In the genomic region with DNA sequence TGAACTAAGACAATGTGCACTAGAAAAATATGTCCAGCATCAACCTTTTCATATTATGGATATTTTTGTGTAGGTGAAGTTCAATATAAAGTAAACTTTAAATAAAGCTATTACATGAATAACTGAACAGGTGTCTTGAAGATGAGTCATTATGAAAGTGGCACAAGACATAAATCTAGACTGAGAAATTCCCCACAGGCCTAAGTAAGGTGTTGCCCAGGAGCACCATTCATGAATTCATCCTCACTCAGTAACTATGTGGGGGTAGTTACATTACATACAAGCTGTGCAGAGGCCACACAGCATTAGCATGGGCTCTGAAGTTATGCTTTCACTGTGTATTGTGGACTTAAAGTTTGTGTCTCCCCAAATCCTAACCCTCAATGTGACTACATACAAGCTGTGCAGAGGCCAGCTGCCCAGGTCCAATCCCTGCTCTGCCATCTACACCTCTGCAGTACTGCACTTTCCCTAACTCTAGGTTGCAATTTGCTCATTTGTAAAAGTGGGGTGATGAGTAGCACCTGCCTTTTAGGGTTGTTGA, we compare ENCODE assay signal across 13 cellular contexts.
DNase-seq lines count a peak whose midpoint lies in the region; ATAC-seq lines count a peak whose summit lies in the region.
"Had no signal": no experiment of that assay in that cellular context is flagged by ENCODE, and none has a peak within 500 bp of the region (broad histone marks: within the 10 kb centered on the region; RNA-seq: fewer than 3 reads in every experiment).

No MANE protein-coding gene starts in this region.

- H3K4me1 Mint-ChIP-seq in activated T-cell treated with anti-CD3 and anti-CD28 coated beads, Interleukin-2, amount 50 U/mL, for 4 hours (ENCODE audit: low read depth): no peaks in the 10 kb centered on the region
- H3K4me1 Mint-ChIP-seq in stimulated activated naive B cell treated with anti-CD40 and anti-IgM and Interleukin-4, amounts not matched to agents 10 μg/mL and 1 μg/mL and 100 μg/mL, for 72 hours: peaks cover 9 to 13% of the 10 kb centered on the region in 2 donors

- H3K9me3 Mint-ChIP-seq in activated T-cell treated with anti-CD3 and anti-CD28 coated beads, Interleukin-2, amount 50 U/mL, for 4 hours: peaks cover 26% of the 10 kb centered on the region
- peaks cover 18 to 24% of the 10 kb centered on the region in 2 donors for H3K9me3 Mint-ChIP-seq in stimulated activated naive B cell treated with anti-CD40 and anti-IgM and Interleukin-4, amounts not matched to agents 10 μg/mL and 1 μg/mL and 100 μg/mL, for 72 hours

- no peak overlapping the region for H3K4me3 Mint-ChIP-seq in activated T-cell treated with anti-CD3 and anti-CD28 coated beads, Interleukin-2, amount 50 U/mL, for 4 hours
- no peak overlapping the region for H3K4me3 Mint-ChIP-seq in stimulated activated naive B cell treated with anti-CD40 and anti-IgM and Interleukin-4, amounts not matched to agents 10 μg/mL and 1 μg/mL and 100 μg/mL, for 72 hours

- H3K36me3 Mint-ChIP-seq in activated T-cell treated with anti-CD3 and anti-CD28 coated beads, Interleukin-2, amount 50 U/mL, for 4 hours (ENCODE audit: insufficient read depth): no peaks in the 10 kb centered on the region
- peaks cover 3 to 15% of the 10 kb centered on the region in 2 donors for H3K36me3 Mint-ChIP-seq in stimulated activated naive B cell treated with anti-CD40 and anti-IgM and Interleukin-4, amounts not matched to agents 10 μg/mL and 1 μg/mL and 100 μg/mL, for 72 hours

- peak; percentile 35 to 73 for ATAC-seq in activated T-cell treated with anti-CD3 and anti-CD28 coated beads, Interleukin-2, amount 50 U/mL, for 4 hours
- ATAC-seq in GM21576 (IDR thresholded peaks at IDR 0.05; ENCODE audit: unreplicated experiment) (peak; percentile 97), HG03159 (IDR thresholded peaks at IDR 0.05; ENCODE audit: unreplicated experiment) (peak; percentile 94)
- peak; percentile 95 to 99 for ATAC-seq in stimulated activated naive B cell treated with anti-CD40 and anti-IgM and Interleukin-4, amounts not matched to agents 10 μg/mL and 1 μg/mL and 100 μg/mL, for 72 hours (replicated peaks)
- ATAC-seq: A549, pancreas, upper lobe of right lung had no signal

- no peak overlapping the region for H3K27ac Mint-ChIP-seq in stimulated activated naive B cell treated with anti-CD40 and anti-IgM and Interleukin-4, amounts not matched to agents 10 μg/mL and 1 μg/mL and 100 μg/mL, for 72 hours

- no peak for DNase-seq in activated T-cell treated with anti-CD3 and anti-CD28 coated beads, Interleukin-2, amount 50 U/mL, for 4 hours
- no peak for DNase-seq in activated T-cell treated with anti-CD3 and anti-CD28 coated beads, Interleukin-2, amount 50 U/mL, for 48 hours
- peak; percentile 11 for DNase-seq in stimulated activated naive B cell treated with anti-CD40 and anti-IgM and Interleukin-4, amounts not matched to agents 10 μg/mL and 1 μg/mL and 100 μg/mL, for 72 hours
- no peak for DNase-seq in RKO (ENCODE audit: low spot score)
- DNase-seq in AG08395 (ENCODE audit: low spot score): no peak
- no peak for DNase-seq in Kasumi-1 (lab: John Stamatoyannopoulos, UW)
- DNase-seq: NCI-H2029, pancreas, SHP77, upper lobe of right lung had no signal

- H3K27me3 Mint-ChIP-seq in activated T-cell treated with anti-CD3 and anti-CD28 coated beads, Interleukin-2, amount 50 U/mL, for 4 hours (ENCODE audit: low read depth): peaks cover 13% of the 10 kb centered on the region
- peaks cover 36 to 66% of the 10 kb centered on the region in 2 donors for H3K27me3 Mint-ChIP-seq in stimulated activated naive B cell treated with anti-CD40 and anti-IgM and Interleukin-4, amounts not matched to agents 10 μg/mL and 1 μg/mL and 100 μg/mL, for 72 hours
